ENCODE assay signal across 7 cellular contexts in genomic region chr11:123865293-123865692, GRCh38. TPM values are rescaled to one million over a fixed set of nuclear protein-coding genes. Genes with fewer than 3 reads are reported as not detected.
"Had no signal": no experiment of that assay in that cellular context is flagged by ENCODE, and none has a peak within 500 bp of the region (broad histone marks: within the 10 kb centered on the region; RNA-seq: fewer than 3 reads in every experiment).

No MANE protein-coding gene starts in this region.

RNA-seq across cellular contexts. Expression of gene TMEM225, which starts 20.2 kb away (rescaled TPM):
- total RNA-seq: M059J, OCI-LY7, PC-9, Right ventricle myocardium inferior, RPMI7951, SJCRH30, SK-MEL-5 had no signal

RNA-seq across cellular contexts. Expression of gene OR8D4, which starts 36.7 kb away (rescaled TPM):
- total RNA-seq: M059J, OCI-LY7, PC-9, Right ventricle myocardium inferior, RPMI7951, SJCRH30, SK-MEL-5 had no signal

RNA-seq across cellular contexts. Expression of gene OR6M1, which starts 59.1 kb away (rescaled TPM):
- total RNA-seq: M059J, OCI-LY7, PC-9, Right ventricle myocardium inferior, RPMI7951, SJCRH30, SK-MEL-5 had no signal
